ENCODE assay signal across 27 cellular contexts in the genomic region with DNA sequence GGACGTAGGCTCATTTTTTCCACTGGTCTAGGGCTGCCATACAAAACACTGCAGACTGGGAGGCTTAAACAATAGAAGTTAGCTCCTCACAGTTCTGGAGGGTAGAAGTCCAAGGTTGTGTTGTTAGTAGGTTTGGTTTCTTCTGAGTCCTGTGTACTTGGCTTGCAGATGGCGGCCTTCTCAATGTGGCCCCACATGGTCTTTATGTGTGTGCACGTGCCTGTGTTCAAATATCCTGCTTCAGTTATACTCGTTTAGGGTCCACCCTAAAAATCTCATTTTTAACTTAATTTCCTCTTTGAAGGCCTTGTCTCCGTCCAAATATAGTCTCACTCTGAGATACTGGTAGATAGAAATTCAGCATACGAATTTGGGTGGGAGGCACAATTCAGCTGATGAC.
"Had no signal": no experiment of that assay in that cellular context is flagged by ENCODE, and none has a peak within 500 bp of the region (broad histone marks: within the 10 kb centered on the region; RNA-seq: fewer than 3 reads in every experiment).

No MANE protein-coding gene starts in this region.

- H3K27me3 ChIP-seq: stomach, suprapubic skin, testis, thyroid gland, tibial artery, tibial nerve, transverse colon, upper lobe of left lung, upper lobe of right lung, uterus, vagina had no signal

- H3K4me3 ChIP-seq: stomach, suprapubic skin, testis, thoracic aorta, thyroid gland, tibial artery, tibial nerve, transverse colon, upper lobe of left lung, upper lobe of right lung, uterus, vagina had no signal

- FAIRE-seq: urothelium cell line had no signal

- H3K9me3 ChIP-seq: suprapubic skin, testis, thoracic aorta, thyroid gland, tibial artery, transverse colon, upper lobe of right lung, uterus, vagina had no signal

- H3K4me1 ChIP-seq: stomach, suprapubic skin, testis, thyroid gland, tibial artery, tibial nerve, transverse colon, upper lobe of left lung, upper lobe of right lung, uterus, vagina had no signal

- ATAC-seq: stimulated activated effector memory CD8-positive, alpha-beta T cell treated with anti-CD3 and anti-CD28 coated beads, Interleukin-12 subunit alpha, Interleukin-12 subunit beta, amount 100 ng/mL, for 72 hours; stimulated activated memory B cell treated with anti-CD40 and anti-IgM and Interleukin-4, amounts not matched to agents 10 μg/mL and 1 μg/mL and 100 μg/mL, for 72 hours; stimulated activated naive B cell treated with anti-CD40 and anti-IgM and Interleukin-4, amounts not matched to agents 10 μg/mL and 1 μg/mL and 100 μg/mL, for 72 hours; stimulated activated naive CD8-positive, alpha-beta T cell treated with anti-CD3 and anti-CD28 coated beads, Interleukin-15, amount 100 ng/mL, for 72 hours; stimulated activated naive CD8-positive, alpha-beta T cell treated with anti-CD3 and anti-CD28 coated beads, Interleukin-15, Interleukin-2, amounts not matched to agents 100 U/mL and 50 U/mL, for 24 hours; upper lobe of right lung had no signal

- DNase-seq: stimulated activated CD4-positive, alpha-beta T cell treated with anti-CD3 and anti-CD28 coated beads, Interleukin-2, amount 100 ng/mL, for 48 hours; stimulated activated CD4-positive, alpha-beta T cell treated with anti-CD3 and anti-CD28 coated beads, Interleukin-4, amount 100 ng/mL, for 1 hour; stimulated activated CD4-positive, alpha-beta T cell treated with anti-CD3 and anti-CD28 coated beads, Interleukin-4, amount 100 ng/mL, for 24 hours; stimulated activated CD4-positive, alpha-beta T cell treated with anti-CD3 and anti-CD28 coated beads, Interleukin-4, amount 100 ng/mL, for 4 hours; stimulated activated CD8-positive, alpha-beta memory T cell treated with anti-CD3 and anti-CD28 coated beads, Interleukin-4, amount 100 ng/mL, for 48 hours; stimulated activated naive B cell treated with anti-CD40 and anti-IgM and Interleukin-4, amounts not matched to agents 10 μg/mL and 1 μg/mL and 100 μg/mL, for 72 hours; stimulated activated naive CD4-positive, alpha-beta T cell; stimulated activated naive CD4-positive, alpha-beta T cell treated with Interleukin-2 at 50 U/mL for 16 hours; stimulated activated naive CD8-positive, alpha-beta T cell treated with anti-CD3 and anti-CD28 coated beads, Interleukin-15, amount 100 ng/mL, for 72 hours; stimulated activated naive CD8-positive, alpha-beta T cell treated with anti-CD3 and anti-CD28 coated beads, Interleukin-15, Interleukin-2, amounts not matched to agents 100 U/mL and 50 U/mL, for 24 hours; stomach; substantia nigra; testis; thyroid gland; tibial artery; transverse colon; trophoblast cell; upper lobe of left lung; upper lobe of right lung; uterus had no signal

- H3K27ac ChIP-seq: stomach, suprapubic skin, testis, thoracic aorta, thyroid gland, tibial artery, tibial nerve, transverse colon, upper lobe of left lung, upper lobe of right lung, uterus, vagina had no signal

- H3K36me3 ChIP-seq: stomach, suprapubic skin, thoracic aorta, thyroid gland, tibial artery, tibial nerve, transverse colon, upper lobe of left lung, upper lobe of right lung, uterus, vagina had no signal
